ENCODE assay signal across 20 cellular contexts in genomic region chr6:37078814-37079213, GRCh38.
"Had no signal": no experiment of that assay in that cellular context is flagged by ENCODE, and none has a peak within 500 bp of the region (broad histone marks: within the 10 kb centered on the region; RNA-seq: fewer than 3 reads in every experiment).

No MANE protein-coding gene starts in this region.

- H3K27ac ChIP-seq: colonic mucosa, gastrocnemius medialis, suprapubic skin, thyroid gland, upper lobe of left lung, vagina had no signal

- H3K36me3 ChIP-seq: colonic mucosa, gastrocnemius medialis, heart right ventricle, suprapubic skin, thyroid gland, upper lobe of left lung, vagina had no signal

- H3K4me3 ChIP-seq: colonic mucosa, gastrocnemius medialis, heart right ventricle, suprapubic skin, thyroid gland, upper lobe of left lung, vagina had no signal

- H3K9me3 ChIP-seq: colonic mucosa, gastrocnemius medialis, heart right ventricle, suprapubic skin, thyroid gland, upper lobe of left lung, vagina had no signal

- H3K27me3 ChIP-seq: colonic mucosa, gastrocnemius medialis, heart right ventricle, suprapubic skin, thyroid gland, upper lobe of left lung, vagina had no signal

- H3K27ac Mint-ChIP-seq: endodermal cell; naive thymus-derived CD4-positive, alpha-beta T cell; nephron progenitor cell had no signal

- H3K4me1 ChIP-seq: colonic mucosa, thyroid gland had no signal

- H3K36me3 Mint-ChIP-seq: naive thymus-derived CD4-positive, alpha-beta T cell had no signal

- FAIRE-seq: endothelial cell of umbilical vein, islet of Langerhans, small intestine had no signal

- H3K27me3 Mint-ChIP-seq: naive thymus-derived CD4-positive, alpha-beta T cell had no signal

- H3K4me3 Mint-ChIP-seq: endodermal cell; naive thymus-derived CD4-positive, alpha-beta T cell; nephron progenitor cell had no signal

- DNase-seq: colonic mucosa; dermis blood vessel endothelial cell; endodermal cell; erythroblast; gastrocnemius medialis; heart right ventricle; hypothalamus; kidney glomerular epithelial cell; mammary epithelial cell; naive thymus-derived CD4-positive, alpha-beta T cell; nephron progenitor cell; small intestine; stimulated activated CD4-positive, alpha-beta T cell treated with anti-CD3 and anti-CD28 coated beads, Interleukin-2, amount 100 ng/mL, for 48 hours; stimulated activated naive CD8-positive, alpha-beta T cell treated with anti-CD3 and anti-CD28 coated beads, Interleukin-15, Interleukin-2, amounts not matched to agents 100 U/mL and 50 U/mL, for 24 hours; thyroid gland; upper lobe of left lung had no signal

- H3K9me3 Mint-ChIP-seq: naive thymus-derived CD4-positive, alpha-beta T cell; nephron progenitor cell had no signal

- ATAC-seq: gastrocnemius medialis; naive thymus-derived CD4-positive, alpha-beta T cell; stimulated activated naive CD8-positive, alpha-beta T cell treated with anti-CD3 and anti-CD28 coated beads, Interleukin-15, Interleukin-2, amounts not matched to agents 100 U/mL and 50 U/mL, for 24 hours had no signal
